In genomic region chr18:49558356-49558755, GRCh38 we compare ENCODE assay signal across 1 cellular context.
TF ChIP-seq lines count a peak whose summit lies in the region.

No MANE protein-coding gene starts in this region.

TF ChIP-seq in GM12878, 131 proteins besides CTCF, POLR2A, EP300 and RAD21:
- TF ChIP-seq, protein P1, sequence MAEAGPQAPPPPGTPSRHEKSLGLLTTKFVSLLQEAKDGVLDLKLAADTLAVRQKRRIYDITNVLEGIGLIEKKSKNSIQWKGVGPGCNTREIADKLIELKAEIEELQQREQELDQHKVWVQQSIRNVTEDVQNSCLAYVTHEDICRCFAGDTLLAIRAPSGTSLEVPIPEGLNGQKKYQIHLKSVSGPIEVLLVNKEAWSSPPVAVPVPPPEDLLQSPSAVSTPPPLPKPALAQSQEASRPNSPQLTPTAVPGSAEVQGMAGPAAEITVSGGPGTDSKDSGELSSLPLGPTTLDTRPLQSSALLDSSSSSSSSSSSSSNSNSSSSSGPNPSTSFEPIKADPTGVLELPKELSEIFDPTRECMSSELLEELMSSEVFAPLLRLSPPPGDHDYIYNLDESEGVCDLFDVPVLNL (IDR thresholded peaks at IDR 0.05; ENCODE audit: low read depth, low read length) = no peak
- TF ChIP-seq SMARCA5 (IDR thresholded peaks at IDR 0.05) (no peak), BCLAF1 (IDR thresholded peaks at IDR 0.05) (no peak), FOS (IDR thresholded peaks at IDR 0.05; ENCODE audit: borderline replicate concordance, extremely low read depth, insufficient read length) (no peak), CEBPB (IDR thresholded peaks at IDR 0.05; ENCODE audit: borderline replicate concordance in 1 of 2, low read depth in 2 of 2, low read length in 2 of 2) (no peak), ZZZ3 (IDR thresholded peaks at IDR 0.05; ENCODE audit: control insufficient read depth, insufficient read length, low read depth) (peak; percentile 18), POLR2AphosphoS5 (IDR thresholded peaks at IDR 0.05; ENCODE audit: low read length) (no peak)
